1 cellular context compared by ENCODE assay signal in genomic region chr3:82461049-82461889, GRCh38.
TF ChIP-seq lines count a peak whose summit lies in the region.

No MANE protein-coding gene starts in this region.

TF ChIP-seq in HepG2, 621 proteins besides CTCF, POLR2A, EP300 and RAD21 (continued from another document and continues in another):
- TF ChIP-seq, protein P1, sequence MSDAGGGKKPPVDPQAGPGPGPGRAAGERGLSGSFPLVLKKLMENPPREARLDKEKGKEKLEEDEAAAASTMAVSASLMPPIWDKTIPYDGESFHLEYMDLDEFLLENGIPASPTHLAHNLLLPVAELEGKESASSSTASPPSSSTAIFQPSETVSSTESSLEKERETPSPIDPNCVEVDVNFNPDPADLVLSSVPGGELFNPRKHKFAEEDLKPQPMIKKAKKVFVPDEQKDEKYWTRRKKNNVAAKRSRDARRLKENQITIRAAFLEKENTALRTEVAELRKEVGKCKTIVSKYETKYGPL (CRISPR knock-in tag; IDR thresholded peaks at IDR 0.05) = no peak
- TF ChIP-seq MTA1 (CRISPR knock-in tag; IDR thresholded peaks at IDR 0.05; ENCODE audit: borderline replicate concordance) (no peak), TRAFD1 (CRISPR knock-in tag; IDR thresholded peaks at IDR 0.05; ENCODE audit: borderline replicate concordance) (no peak), SYNCRIP (IDR thresholded peaks at IDR 0.05; ENCODE audit: insufficient read depth, low read depth, low read length) (no peak), ZFP62 (CRISPR knock-in tag; IDR thresholded peaks at IDR 0.05) (no peak), ZNF44 (CRISPR knock-in tag; IDR thresholded peaks at IDR 0.05) (no peak), E2F2 (CRISPR knock-in tag; IDR thresholded peaks at IDR 0.05; ENCODE audit: borderline replicate concordance) (no peak), ARNT2 (CRISPR knock-in tag; IDR thresholded peaks at IDR 0.05; ENCODE audit: low read depth) (no peak), TSC22D2 (CRISPR knock-in tag; IDR thresholded peaks at IDR 0.05; ENCODE audit: borderline replicate concordance) (no peak), SMARCC2 (IDR thresholded peaks at IDR 0.05) (no peak), ZNF792 (CRISPR knock-in tag; IDR thresholded peaks at IDR 0.05) (no peak), ZNF644 (CRISPR knock-in tag; IDR thresholded peaks at IDR 0.05; ENCODE audit: low read depth) (peak; percentile 83), ZNF251 (CRISPR knock-in tag; IDR thresholded peaks at IDR 0.05) (no peak), ZFP37 (CRISPR knock-in tag; IDR thresholded peaks at IDR 0.05; ENCODE audit: borderline replicate concordance) (no peak), ZNF773 (CRISPR knock-in tag; IDR thresholded peaks at IDR 0.05; ENCODE audit: borderline replicate concordance) (no peak), TBX2 (CRISPR knock-in tag; IDR thresholded peaks at IDR 0.05; ENCODE audit: borderline replicate concordance) (no peak; the same call in 1 of the 2 replicates), ZNF468 (CRISPR knock-in tag; IDR thresholded peaks at IDR 0.05) (no peak), ZNF749 (CRISPR knock-in tag; IDR thresholded peaks at IDR 0.05; ENCODE audit: borderline replicate concordance) (no peak), ZNF574 (CRISPR knock-in tag; IDR thresholded peaks at IDR 0.05) (no peak), ARNT (IDR thresholded peaks at IDR 0.05) (no peak), ZFAT (CRISPR knock-in tag; conservative IDR thresholded peaks at IDR 0.05) (no peak), ZNF670 (CRISPR knock-in tag; IDR thresholded peaks at IDR 0.05; ENCODE audit: borderline replicate concordance) (0 out of 2 replicates have a peak, but pooled peaks have one; percentile 18), NFRKB (IDR thresholded peaks at IDR 0.05) (no peak), ZNF550 (CRISPR knock-in tag; IDR thresholded peaks at IDR 0.05; ENCODE audit: borderline replicate concordance) (no peak), MATR3 (CRISPR knock-in tag; IDR thresholded peaks at IDR 0.05) (no peak), PAX8 (CRISPR knock-in tag; IDR thresholded peaks at IDR 0.05; ENCODE audit: borderline replicate concordance) (no peak), ZNF282 (IDR thresholded peaks at IDR 0.05; ENCODE audit: partially characterized antibody) (no peak), ZFP36L2 (CRISPR knock-in tag; IDR thresholded peaks at IDR 0.05) (no peak), CCAR2 (optimal IDR thresholded peaks at IDR 0.05; ENCODE audit: low read depth, low read length) (no peak), EEA1 (CRISPR knock-in tag; IDR thresholded peaks at IDR 0.05; ENCODE audit: borderline replicate concordance) (no peak), XRCC5 (optimal IDR thresholded peaks at IDR 0.05; ENCODE audit: low read length) (no peak), ZNF34 (CRISPR knock-in tag; IDR thresholded peaks at IDR 0.05; ENCODE audit: borderline replicate concordance) (no peak), DR1 (CRISPR knock-in tag; IDR thresholded peaks at IDR 0.05) (no peak), GTF2F1 (IDR thresholded peaks at IDR 0.05; ENCODE audit: low read length) (no peak), ZBTB21 (CRISPR knock-in tag; IDR thresholded peaks at IDR 0.05) (no peak), MAF1 (CRISPR knock-in tag; IDR thresholded peaks at IDR 0.05; ENCODE audit: borderline replicate concordance) (no peak), HHEX (CRISPR knock-in tag; IDR thresholded peaks at IDR 0.05) (no peak), ZNF737 (CRISPR knock-in tag; IDR thresholded peaks at IDR 0.05; ENCODE audit: borderline replicate concordance) (no peak), RARA (CRISPR knock-in tag; IDR thresholded peaks at IDR 0.05) (peak; percentile 73), NR2F1 (CRISPR knock-in tag; IDR thresholded peaks at IDR 0.05) (peak; percentile 49 to 52; a peak in 3 of 4 replicates), ZNF781 (CRISPR knock-in tag; IDR thresholded peaks at IDR 0.05; ENCODE audit: borderline replicate concordance, not compliant biosample characterization) (no peak), ARNTL (CRISPR knock-in tag; IDR thresholded peaks at IDR 0.05) (0 out of 2 replicates have a peak, but pooled peaks have one; percentile 33), SP4 (CRISPR knock-in tag; IDR thresholded peaks at IDR 0.05) (no peak)
- TF ChIP-seq, protein P2, sequence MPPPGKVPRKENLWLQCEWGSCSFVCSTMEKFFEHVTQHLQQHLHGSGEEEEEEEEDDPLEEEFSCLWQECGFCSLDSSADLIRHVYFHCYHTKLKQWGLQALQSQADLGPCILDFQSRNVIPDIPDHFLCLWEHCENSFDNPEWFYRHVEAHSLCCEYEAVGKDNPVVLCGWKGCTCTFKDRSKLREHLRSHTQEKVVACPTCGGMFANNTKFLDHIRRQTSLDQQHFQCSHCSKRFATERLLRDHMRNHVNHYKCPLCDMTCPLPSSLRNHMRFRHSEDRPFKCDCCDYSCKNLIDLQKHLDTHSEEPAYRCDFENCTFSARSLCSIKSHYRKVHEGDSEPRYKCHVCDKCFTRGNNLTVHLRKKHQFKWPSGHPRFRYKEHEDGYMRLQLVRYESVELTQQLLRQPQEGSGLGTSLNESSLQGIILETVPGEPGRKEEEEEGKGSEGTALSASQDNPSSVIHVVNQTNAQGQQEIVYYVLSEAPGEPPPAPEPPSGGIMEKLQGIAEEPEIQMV (CRISPR knock-in tag; IDR thresholded peaks at IDR 0.05; ENCODE audit: low read depth) = no peak
- TF ChIP-seq, protein P3, sequence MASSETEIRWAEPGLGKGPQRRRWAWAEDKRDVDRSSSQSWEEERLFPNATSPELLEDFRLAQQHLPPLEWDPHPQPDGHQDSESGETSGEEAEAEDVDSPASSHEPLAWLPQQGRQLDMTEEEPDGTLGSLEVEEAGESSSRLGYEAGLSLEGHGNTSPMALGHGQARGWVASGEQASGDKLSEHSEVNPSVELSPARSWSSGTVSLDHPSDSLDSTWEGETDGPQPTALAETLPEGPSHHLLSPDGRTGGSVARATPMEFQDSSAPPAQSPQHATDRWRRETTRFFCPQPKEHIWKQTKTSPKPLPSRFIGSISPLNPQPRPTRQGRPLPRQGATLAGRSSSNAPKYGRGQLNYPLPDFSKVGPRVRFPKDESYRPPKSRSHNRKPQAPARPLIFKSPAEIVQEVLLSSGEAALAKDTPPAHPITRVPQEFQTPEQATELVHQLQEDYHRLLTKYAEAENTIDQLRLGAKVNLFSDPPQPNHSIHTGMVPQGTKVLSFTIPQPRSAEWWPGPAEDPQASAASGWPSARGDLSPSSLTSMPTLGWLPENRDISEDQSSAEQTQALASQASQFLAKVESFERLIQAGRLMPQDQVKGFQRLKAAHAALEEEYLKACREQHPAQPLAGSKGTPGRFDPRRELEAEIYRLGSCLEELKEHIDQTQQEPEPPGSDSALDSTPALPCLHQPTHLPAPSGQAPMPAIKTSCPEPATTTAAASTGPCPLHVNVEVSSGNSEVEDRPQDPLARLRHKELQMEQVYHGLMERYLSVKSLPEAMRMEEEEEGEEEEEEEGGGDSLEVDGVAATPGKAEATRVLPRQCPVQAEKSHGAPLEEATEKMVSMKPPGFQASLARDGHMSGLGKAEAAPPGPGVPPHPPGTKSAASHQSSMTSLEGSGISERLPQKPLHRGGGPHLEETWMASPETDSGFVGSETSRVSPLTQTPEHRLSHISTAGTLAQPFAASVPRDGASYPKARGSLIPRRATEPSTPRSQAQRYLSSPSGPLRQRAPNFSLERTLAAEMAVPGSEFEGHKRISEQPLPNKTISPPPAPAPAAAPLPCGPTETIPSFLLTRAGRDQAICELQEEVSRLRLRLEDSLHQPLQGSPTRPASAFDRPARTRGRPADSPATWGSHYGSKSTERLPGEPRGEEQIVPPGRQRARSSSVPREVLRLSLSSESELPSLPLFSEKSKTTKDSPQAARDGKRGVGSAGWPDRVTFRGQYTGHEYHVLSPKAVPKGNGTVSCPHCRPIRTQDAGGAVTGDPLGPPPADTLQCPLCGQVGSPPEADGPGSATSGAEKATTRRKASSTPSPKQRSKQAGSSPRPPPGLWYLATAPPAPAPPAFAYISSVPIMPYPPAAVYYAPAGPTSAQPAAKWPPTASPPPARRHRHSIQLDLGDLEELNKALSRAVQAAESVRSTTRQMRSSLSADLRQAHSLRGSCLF (CRISPR knock-in tag; IDR thresholded peaks at IDR 0.05; ENCODE audit: borderline replicate concordance) = no peak
- TF ChIP-seq, protein P4, sequence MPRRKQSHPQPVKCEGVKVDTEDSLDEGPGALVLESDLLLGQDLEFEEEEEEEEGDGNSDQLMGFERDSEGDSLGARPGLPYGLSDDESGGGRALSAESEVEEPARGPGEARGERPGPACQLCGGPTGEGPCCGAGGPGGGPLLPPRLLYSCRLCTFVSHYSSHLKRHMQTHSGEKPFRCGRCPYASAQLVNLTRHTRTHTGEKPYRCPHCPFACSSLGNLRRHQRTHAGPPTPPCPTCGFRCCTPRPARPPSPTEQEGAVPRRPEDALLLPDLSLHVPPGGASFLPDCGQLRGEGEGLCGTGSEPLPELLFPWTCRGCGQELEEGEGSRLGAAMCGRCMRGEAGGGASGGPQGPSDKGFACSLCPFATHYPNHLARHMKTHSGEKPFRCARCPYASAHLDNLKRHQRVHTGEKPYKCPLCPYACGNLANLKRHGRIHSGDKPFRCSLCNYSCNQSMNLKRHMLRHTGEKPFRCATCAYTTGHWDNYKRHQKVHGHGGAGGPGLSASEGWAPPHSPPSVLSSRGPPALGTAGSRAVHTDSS (CRISPR knock-in tag; conservative IDR thresholded peaks at IDR 0.05) = no peak
- TF ChIP-seq, protein P5, sequence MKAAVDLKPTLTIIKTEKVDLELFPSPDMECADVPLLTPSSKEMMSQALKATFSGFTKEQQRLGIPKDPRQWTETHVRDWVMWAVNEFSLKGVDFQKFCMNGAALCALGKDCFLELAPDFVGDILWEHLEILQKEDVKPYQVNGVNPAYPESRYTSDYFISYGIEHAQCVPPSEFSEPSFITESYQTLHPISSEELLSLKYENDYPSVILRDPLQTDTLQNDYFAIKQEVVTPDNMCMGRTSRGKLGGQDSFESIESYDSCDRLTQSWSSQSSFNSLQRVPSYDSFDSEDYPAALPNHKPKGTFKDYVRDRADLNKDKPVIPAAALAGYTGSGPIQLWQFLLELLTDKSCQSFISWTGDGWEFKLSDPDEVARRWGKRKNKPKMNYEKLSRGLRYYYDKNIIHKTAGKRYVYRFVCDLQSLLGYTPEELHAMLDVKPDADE (CRISPR knock-in tag; IDR thresholded peaks at IDR 0.05) = no peak
- TF ChIP-seq, protein P6, sequence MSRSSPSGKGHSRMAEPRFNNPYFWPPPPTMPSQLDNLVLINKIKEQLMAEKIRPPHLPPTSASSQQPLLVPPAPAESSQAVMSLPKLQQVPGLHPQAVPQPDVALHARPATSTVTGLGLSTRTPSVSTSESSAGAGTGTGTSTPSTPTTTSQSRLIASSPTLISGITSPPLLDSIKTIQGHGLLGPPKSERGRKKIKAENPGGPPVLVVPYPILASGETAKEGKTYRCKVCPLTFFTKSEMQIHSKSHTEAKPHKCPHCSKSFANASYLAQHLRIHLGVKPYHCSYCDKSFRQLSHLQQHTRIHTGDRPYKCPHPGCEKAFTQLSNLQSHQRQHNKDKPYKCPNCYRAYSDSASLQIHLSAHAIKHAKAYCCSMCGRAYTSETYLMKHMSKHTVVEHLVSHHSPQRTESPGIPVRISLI (CRISPR knock-in tag; IDR thresholded peaks at IDR 0.05; ENCODE audit: borderline replicate concordance) = no peak
- TF ChIP-seq, protein P7, sequence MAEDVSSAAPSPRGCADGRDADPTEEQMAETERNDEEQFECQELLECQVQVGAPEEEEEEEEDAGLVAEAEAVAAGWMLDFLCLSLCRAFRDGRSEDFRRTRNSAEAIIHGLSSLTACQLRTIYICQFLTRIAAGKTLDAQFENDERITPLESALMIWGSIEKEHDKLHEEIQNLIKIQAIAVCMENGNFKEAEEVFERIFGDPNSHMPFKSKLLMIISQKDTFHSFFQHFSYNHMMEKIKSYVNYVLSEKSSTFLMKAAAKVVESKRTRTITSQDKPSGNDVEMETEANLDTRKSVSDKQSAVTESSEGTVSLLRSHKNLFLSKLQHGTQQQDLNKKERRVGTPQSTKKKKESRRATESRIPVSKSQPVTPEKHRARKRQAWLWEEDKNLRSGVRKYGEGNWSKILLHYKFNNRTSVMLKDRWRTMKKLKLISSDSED (CRISPR knock-in tag; IDR thresholded peaks at IDR 0.05) = no peak
- TF ChIP-seq, protein P8, sequence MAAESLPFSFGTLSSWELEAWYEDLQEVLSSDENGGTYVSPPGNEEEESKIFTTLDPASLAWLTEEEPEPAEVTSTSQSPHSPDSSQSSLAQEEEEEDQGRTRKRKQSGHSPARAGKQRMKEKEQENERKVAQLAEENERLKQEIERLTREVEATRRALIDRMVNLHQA (CRISPR knock-in tag; IDR thresholded peaks at IDR 0.05) = no peak
